ENCODE assay signal across 10 cellular contexts in the genomic region with DNA sequence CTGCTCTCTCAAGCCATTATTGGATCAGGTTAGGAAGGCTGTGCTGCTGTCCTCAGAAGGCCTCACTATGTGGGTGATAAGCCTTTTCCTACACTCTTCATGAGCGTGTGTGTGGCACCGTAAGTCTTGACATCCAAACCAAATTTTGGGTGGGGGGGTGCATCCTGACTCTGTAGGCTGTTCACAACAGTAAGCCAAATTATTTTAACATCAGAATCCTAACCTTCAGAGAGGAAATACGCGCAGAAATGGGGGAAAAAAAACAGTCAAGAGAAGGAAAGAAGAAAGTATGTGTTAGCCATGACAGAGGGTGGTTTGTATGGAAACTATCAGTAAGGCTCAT. TPM values are rescaled to one million over a fixed set of nuclear protein-coding genes. Genes with fewer than 3 reads are reported as not detected.
A peak's percentile ranks its signal among the peaks of the same experiment; 100 is the strongest.
DNase-seq lines count a peak whose midpoint lies in the region; ATAC-seq and TF ChIP-seq lines count a peak whose summit lies in the region.
"Had no signal": no experiment of that assay in that cellular context is flagged by ENCODE, and none has a peak within 500 bp of the region (broad histone marks: within the 10 kb centered on the region; RNA-seq: fewer than 3 reads in every experiment).

No MANE protein-coding gene starts in this region.

- no peaks in the 10 kb centered on the region for H3K9me3 Mint-ChIP-seq in natural killer cell treated with Interleukin-12 subunit alpha and Interleukin-12 subunit beta and Interleukin-15 and Interleukin-18, amount 100 ng/mL, for 72 hours
- no peaks in the 10 kb centered on the region for H3K9me3 Mint-ChIP-seq in natural killer cell
- H3K9me3 Mint-ChIP-seq in activated CD8-positive, alpha-beta T cell treated with anti-CD3 and anti-CD28 coated beads for 36 hours, result no peaks in the 10 kb centered on the region
- H3K9me3 Mint-ChIP-seq: activated T-helper 2 cell treated with anti-CD3 and anti-CD28 coated beads, Interferon-gamma antibody, Interleukin-2, Interleukin-4, amounts not matched to agents 10 μg/mL and 5 μg/mL and 100 μg/mL, durations not matched to agents 14 hours and 24 hours and 36 hours had no signal

- no peaks in the 10 kb centered on the region for H3K27me3 ChIP-seq in muscle layer of duodenum (ENCODE audit: low read depth, low read length)

- no peak for ATAC-seq in natural killer cell treated with Interleukin-12 subunit alpha and Interleukin-12 subunit beta and Interleukin-15 and Interleukin-18, amount 100 ng/mL, for 72 hours
- ATAC-seq in natural killer cell, result no peak
- ATAC-seq in activated CD8-positive, alpha-beta T cell treated with anti-CD3 and anti-CD28 coated beads for 36 hours, result peak; percentile 15
- ATAC-seq in GM18870 (IDR thresholded peaks at IDR 0.05; ENCODE audit: unreplicated experiment), result no peak
- no peak for ATAC-seq in GM18505 (IDR thresholded peaks at IDR 0.05; ENCODE audit: unreplicated experiment)

- intact Hi-C loops in natural killer cell (cut with micrococcal nuclease), result no loop called here
- intact Hi-C loops in activated CD8-positive, alpha-beta T cell treated with anti-CD3 and anti-CD28 coated beads for 36 hours (cut with micrococcal nuclease), result loop anchor here (2.0 to 5.0 kb wide), 2 partner anchors 70 to 194 kb away; no protein-coding TSS in a partner anchor

- TF ChIP-seq POLR2A in GM18505 (IDR thresholded peaks at IDR 0.05; ENCODE audit: borderline replicate concordance, extremely low read depth, insufficient read depth, insufficient read length), result no peak

- H3K4me3 ChIP-seq in muscle layer of duodenum (ENCODE audit: low read depth in 1 of 2, low read length in 2 of 2), result no peak overlapping the region

- TF ChIP-seq CTCF in natural killer cell (IDR thresholded peaks at IDR 0.05), result no peak
- TF ChIP-seq CTCF in activated CD8-positive, alpha-beta T cell treated with anti-CD3 and anti-CD28 coated beads for 36 hours (IDR thresholded peaks at IDR 0.05), result no peak

- H3K27ac Mint-ChIP-seq in natural killer cell treated with Interleukin-12 subunit alpha and Interleukin-12 subunit beta and Interleukin-15 and Interleukin-18, amount 100 ng/mL, for 72 hours, result peak overlapping the region; percentile 72 to 77
- H3K27ac Mint-ChIP-seq in natural killer cell, result no peak overlapping the region
- H3K27ac Mint-ChIP-seq in activated CD8-positive, alpha-beta T cell treated with anti-CD3 and anti-CD28 coated beads for 36 hours, result peak overlapping the region; percentile 95

- DNase-seq in natural killer cell treated with Interleukin-12 subunit alpha and Interleukin-12 subunit beta and Interleukin-15 and Interleukin-18, amount 100 ng/mL, for 72 hours (ENCODE audit: low spot score), result no peak
- DNase-seq in natural killer cell (no peak), NCI-H128 (lab: John Stamatoyannopoulos, UW; ENCODE audit: unreplicated experiment) (no peak), dedifferentiated amniotic fluid mesenchymal stem cell (ENCODE audit: extremely low spot score) (no peak)
- no peak for DNase-seq in activated CD8-positive, alpha-beta T cell treated with anti-CD3 and anti-CD28 coated beads for 36 hours

- H3K27ac ChIP-seq in muscle layer of duodenum (ENCODE audit: low read length), result peak overlapping the region; percentile 86

- H3K27me3 Mint-ChIP-seq in natural killer cell treated with Interleukin-12 subunit alpha and Interleukin-12 subunit beta and Interleukin-15 and Interleukin-18, amount 100 ng/mL, for 72 hours, result peaks cover 0 to 33% of the 10 kb centered on the region in 2 donors
- peaks cover 6 to 37% of the 10 kb centered on the region in 2 donors for H3K27me3 Mint-ChIP-seq in natural killer cell (ENCODE audit: low read depth in 2 of 2)
- no peaks in the 10 kb centered on the region for H3K27me3 Mint-ChIP-seq in activated CD8-positive, alpha-beta T cell treated with anti-CD3 and anti-CD28 coated beads for 36 hours

- H3K9me3 ChIP-seq in muscle layer of duodenum (ENCODE audit: control insufficient read depth in 1 of 2, low read length in 2 of 2), result no peaks in the 10 kb centered on the region
- H3K9me3 ChIP-seq: SK-N-SH had no signal

- peaks cover 0 to 3% of the 10 kb centered on the region in 2 donors for H3K36me3 ChIP-seq in muscle layer of duodenum (ENCODE audit: control insufficient read depth in 1 of 2, insufficient read depth in 2 of 2, low read length in 2 of 2)

- H3K4me1 Mint-ChIP-seq in natural killer cell treated with Interleukin-12 subunit alpha and Interleukin-12 subunit beta and Interleukin-15 and Interleukin-18, amount 100 ng/mL, for 72 hours (ENCODE audit: low read depth in 2 of 2), result peaks cover 11 to 14% of the 10 kb centered on the region in 2 donors
- H3K4me1 Mint-ChIP-seq in natural killer cell, result peaks cover 6 to 8% of the 10 kb centered on the region in 2 donors
- peaks cover 41% of the 10 kb centered on the region for H3K4me1 Mint-ChIP-seq in activated CD8-positive, alpha-beta T cell treated with anti-CD3 and anti-CD28 coated beads for 36 hours (ENCODE audit: low read depth)

- H3K4me1 ChIP-seq in muscle layer of duodenum (ENCODE audit: control insufficient read depth in 1 of 2, insufficient read depth in 2 of 2, low read length in 2 of 2), result peaks cover 0 to 4% of the 10 kb centered on the region in 2 donors

- POLR2A ChIA-PET in activated CD8-positive, alpha-beta T cell treated with anti-CD3 and anti-CD28 coated beads for 36 hours (lab: Charles Lee), result interaction anchor here (0.8 to 2.1 kb wide), 6 partner anchors 28 to 243 kb away, joined by 3 to 5 read pairs (median 4); no protein-coding TSS in a partner anchor

- CTCF ChIA-PET in activated CD8-positive, alpha-beta T cell treated with anti-CD3 and anti-CD28 coated beads for 36 hours (lab: Charles Lee), result interaction anchor here (1.0 to 8.0 kb wide), 45 partner anchors 8 to 438 kb away, joined by 3 to 376 read pairs (median 9); a partner anchor contains a TSS

- peak overlapping the region; percentile 79 for H3K4me3 Mint-ChIP-seq in natural killer cell treated with Interleukin-12 subunit alpha and Interleukin-12 subunit beta and Interleukin-15 and Interleukin-18, amount 100 ng/mL, for 72 hours
- no peak overlapping the region for H3K4me3 Mint-ChIP-seq in natural killer cell
- peak overlapping the region; percentile 59 for H3K4me3 Mint-ChIP-seq in activated CD8-positive, alpha-beta T cell treated with anti-CD3 and anti-CD28 coated beads for 36 hours

- H3K36me3 Mint-ChIP-seq in natural killer cell treated with Interleukin-12 subunit alpha and Interleukin-12 subunit beta and Interleukin-15 and Interleukin-18, amount 100 ng/mL, for 72 hours, result no peaks in the 10 kb centered on the region
- H3K36me3 Mint-ChIP-seq in natural killer cell, result no peaks in the 10 kb centered on the region
- H3K36me3 Mint-ChIP-seq in activated CD8-positive, alpha-beta T cell treated with anti-CD3 and anti-CD28 coated beads for 36 hours (ENCODE audit: low read depth), result peaks cover 2% of the 10 kb centered on the region

RNA-seq across cellular contexts. Expression of a gene that starts 21.0 kb away (rescaled TPM):
- total RNA-seq in natural killer cell treated with Interleukin-12 subunit alpha and Interleukin-12 subunit beta and Interleukin-15 and Interleukin-18, amount 100 ng/mL, for 72 hours, result 1 to 10 TPM; 2.3 to 5.4 TPM
- 1 to 10 TPM in 2 of 3 donors, under 1 TPM in 1; 0.87 to 1.7 (median 1.1) TPM for total RNA-seq in natural killer cell
- 1 to 10 TPM; 5.6 to 6.3 TPM for total RNA-seq in activated CD8-positive, alpha-beta T cell treated with anti-CD3 and anti-CD28 coated beads for 36 hours

RNA-seq across cellular contexts. Expression of a gene that starts 23.0 kb away (rescaled TPM):
- 10 to 100 TPM; 22.0 to 28.1 TPM for total RNA-seq in natural killer cell treated with Interleukin-12 subunit alpha and Interleukin-12 subunit beta and Interleukin-15 and Interleukin-18, amount 100 ng/mL, for 72 hours
- total RNA-seq in natural killer cell, result 10 to 100 TPM; 16.6 to 31.9 (median 29.4) TPM
- 10 to 100 TPM; 33.2 to 33.3 TPM for total RNA-seq in activated CD8-positive, alpha-beta T cell treated with anti-CD3 and anti-CD28 coated beads for 36 hours

Comparison
In these comparisons a context has a peak if more than half of its experiments do, and no peak if none do; other contexts are left out.
1. H3K27ac Mint-ChIP-seq: peak in natural killer cell treated with Interleukin-12 subunit alpha and Interleukin-12 subunit beta and Interleukin-15 and Interleukin-18, amount 100 ng/mL, for 72 hours (2 of 2) and activated CD8-positive, alpha-beta T cell treated with anti-CD3 and anti-CD28 coated beads for 36 hours (single experiment); none in natural killer cell (0 of 2).